18 cellular contexts compared by ENCODE assay signal in the genomic region with DNA sequence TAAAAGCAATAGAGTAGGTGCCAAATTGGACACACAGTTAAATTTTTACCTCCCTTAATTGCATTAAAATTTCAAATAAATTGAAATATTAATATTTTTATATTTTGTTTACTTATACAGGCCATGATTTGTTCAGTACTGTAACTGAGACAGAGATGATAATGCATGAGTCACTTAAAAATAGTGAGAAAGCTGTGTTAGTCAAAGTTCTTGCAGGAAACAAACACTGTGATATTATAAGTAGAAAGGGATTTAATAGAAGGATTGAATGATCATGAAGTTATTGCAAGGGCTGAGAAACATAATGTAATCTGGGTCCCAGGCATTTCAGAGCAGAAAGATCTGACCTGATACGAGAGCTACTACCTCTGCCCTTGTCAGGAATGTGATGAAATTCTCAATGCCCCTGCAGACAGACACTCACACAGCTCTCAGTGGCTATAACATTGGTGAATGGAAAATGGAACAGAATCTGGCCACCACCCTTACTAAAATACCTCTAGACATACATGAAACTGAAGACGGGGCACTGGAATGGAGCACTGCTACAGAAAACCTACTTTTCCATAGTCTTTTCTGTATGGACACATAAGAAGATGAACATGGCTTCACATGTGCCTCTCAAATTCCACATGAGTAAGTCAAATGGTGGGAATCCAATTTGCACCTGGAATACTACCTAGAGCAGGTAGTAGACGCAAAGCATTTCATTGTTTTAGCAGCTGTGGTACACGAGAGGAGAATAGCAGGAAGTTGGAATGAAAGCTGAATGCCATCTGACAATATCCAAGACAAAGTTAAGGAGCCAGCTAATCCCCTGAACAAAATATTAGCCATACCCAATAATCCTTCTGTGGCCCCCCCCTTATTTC.
DNase-seq lines count a peak whose midpoint lies in the region; ATAC-seq lines count a peak whose summit lies in the region.
"Had no signal": no experiment of that assay in that cellular context is flagged by ENCODE, and none has a peak within 500 bp of the region (broad histone marks: within the 10 kb centered on the region; RNA-seq: fewer than 3 reads in every experiment).

No MANE protein-coding gene starts in this region.

- peak overlapping the region; percentile 54 for H3K27ac ChIP-seq in ACC112 (ENCODE audit: low read depth, low read length)
- H3K27ac ChIP-seq in HUES6 (ENCODE audit: low read depth, low read length) = peak overlapping the region; percentile 96
- H3K27ac ChIP-seq: BLaER1, cardiac muscle cell, neutrophil had no signal

- H3K79me2 ChIP-seq in ACC112 (ENCODE audit: control insufficient read depth, insufficient read depth, low read length, unreplicated experiment) = no peaks in the 10 kb centered on the region

- H3K4me3 ChIP-seq in ACC112 (ENCODE audit: low read depth, low read length) = peak overlapping the region; percentile 20; the same call in 1 of the 2 replicates
- 0 out of 2 replicates have a peak overlapping the region, but pooled peaks have one; percentile 45 for H3K4me3 ChIP-seq in HUES6 (ENCODE audit: low read depth, low read length)
- H3K4me3 ChIP-seq: BLaER1, cardiac muscle cell had no signal

- peaks cover 10% of the 10 kb centered on the region; the same call in 1 of the 2 replicates for H3K9me3 ChIP-seq in HUES6 (ENCODE audit: control insufficient read depth, insufficient read depth, low read depth, low read length)
- H3K9me3 ChIP-seq: BLaER1, neutrophil had no signal

- ATAC-seq in HG03521 (IDR thresholded peaks at IDR 0.05; ENCODE audit: unreplicated experiment) (no peak), GM19035 (IDR thresholded peaks at IDR 0.05; ENCODE audit: unreplicated experiment) (no peak)

- no peaks in the 10 kb centered on the region for H3K27me3 ChIP-seq in ACC112 (ENCODE audit: insufficient read depth, low read length)
- H3K27me3 ChIP-seq in HUES6 (ENCODE audit: control insufficient read depth, insufficient read depth, low read length) = no peaks in the 10 kb centered on the region
- H3K27me3 ChIP-seq: BLaER1, cardiac muscle cell, neutrophil had no signal

- peak; percentile 34 for DNase-seq in amniotic epithelial cell (ENCODE audit: low read depth)
- DNase-seq in fibroblast of peridontal ligament (ENCODE audit: extremely low read depth) = peak; percentile 14
- DNase-seq in RPMI8226 = no peak
- no peak for DNase-seq in NCI-H446 (lab: John Stamatoyannopoulos, UW)
- DNase-seq: activated CD8-positive, alpha-beta memory T cell treated with anti-CD3 and anti-CD28 coated beads for 24 hours; activated naive CD8-positive, alpha-beta T cell treated with anti-CD3 and anti-CD28 coated beads for 36 hours; NCI-H1417 treated with DMSO at 0.1 percent for 48 hours; NCI-H748 treated with DMSO at 0.1 percent for 48 hours; stimulated activated CD4-positive, alpha-beta T cell treated with anti-CD3 and anti-CD28 coated beads, Interleukin-12 subunit alpha, Interleukin-12 subunit beta, amount 100 ng/mL, for 4 hours; stimulated activated CD8-positive, alpha-beta memory T cell treated with anti-CD3 and anti-CD28 coated beads, Interleukin-4, amount 100 ng/mL, for 48 hours; T-helper 9 cell had no signal

- H3K9ac ChIP-seq in HUES6 (ENCODE audit: low read length) = no peak overlapping the region
- H3K9ac ChIP-seq: BLaER1 had no signal

- H2AFZ ChIP-seq in ACC112 (ENCODE audit: low read length, unreplicated experiment) = no peak overlapping the region

- H3K4me1 ChIP-seq in ACC112 (ENCODE audit: control insufficient read depth, insufficient read depth, low read length, unreplicated experiment) (peaks cover 25% of the 10 kb centered on the region), HUES6 (ENCODE audit: control insufficient read depth, insufficient read depth, low read length) (peaks cover 27% of the 10 kb centered on the region)
- H3K4me1 ChIP-seq: BLaER1 had no signal

- H3K36me3 ChIP-seq in ACC112 (ENCODE audit: insufficient read depth, low read length) = no peaks in the 10 kb centered on the region
- no peaks in the 10 kb centered on the region for H3K36me3 ChIP-seq in HUES6 (ENCODE audit: control insufficient read depth, insufficient read depth, low read length)
- H3K36me3 ChIP-seq: BLaER1, cardiac muscle cell, neutrophil had no signal

Comparison
In these comparisons a context has a peak if more than half of its experiments do, and no peak if none do; other contexts are left out.
1. DNase-seq: peak in amniotic epithelial cell (single experiment) and fibroblast of peridontal ligament (single experiment); none in RPMI8226 (single experiment) and NCI-H446 (0 of 2).